ENCODE assay signal across 1 cellular context in genomic region chr3:172096881-172097420, GRCh38.
TF ChIP-seq lines count a peak whose summit lies in the region.

No MANE protein-coding gene starts in this region.

TF ChIP-seq in HepG2, 621 proteins besides CTCF, POLR2A, EP300 and RAD21 (continued from another document and continues in another):
- TF ChIP-seq PRDM10 (CRISPR knock-in tag; IDR thresholded peaks at IDR 0.05; ENCODE audit: low read depth) = peak; percentile 97
- TF ChIP-seq SP5 (CRISPR knock-in tag; IDR thresholded peaks at IDR 0.05; ENCODE audit: borderline replicate concordance, low read depth) = peak; percentile 57; the same call in 1 of the 2 replicates
- peak; percentile 77; the same call in 1 of the 2 replicates for TF ChIP-seq GATA4 (IDR thresholded peaks at IDR 0.05; ENCODE audit: borderline replicate concordance, low read depth)
- TF ChIP-seq NONO (IDR thresholded peaks at IDR 0.05) = no peak
- TF ChIP-seq NONO (CRISPR knock-in tag; conservative IDR thresholded peaks at IDR 0.05) = peak; percentile 64; the same call in 1 of the 2 replicates
- TF ChIP-seq ZHX2 (IDR thresholded peaks at IDR 0.05; ENCODE audit: low read depth) = peak; percentile 29; the same call in 1 of the 2 replicates
- no peak for TF ChIP-seq ZHX2 (CRISPR knock-in tag; IDR thresholded peaks at IDR 0.05; ENCODE audit: borderline replicate concordance)
- peak; percentile 87 for TF ChIP-seq FOXA3 (CRISPR knock-in tag; IDR thresholded peaks at IDR 0.05)
- TF ChIP-seq TBX2 (CRISPR knock-in tag; IDR thresholded peaks at IDR 0.05; ENCODE audit: borderline replicate concordance) = peak; percentile 56
- peak; percentile 75 for TF ChIP-seq ZEB1 (IDR thresholded peaks at IDR 0.05; ENCODE audit: insufficient replicate concordance, low read depth)
- peak; percentile 92 for TF ChIP-seq RARA (CRISPR knock-in tag; IDR thresholded peaks at IDR 0.05)
- TF ChIP-seq SIX1 (CRISPR knock-in tag; IDR thresholded peaks at IDR 0.05; ENCODE audit: borderline replicate concordance) = peak; percentile 58; the same call in 1 of the 2 replicates
- no peak for TF ChIP-seq CCAR2 (optimal IDR thresholded peaks at IDR 0.05; ENCODE audit: low read depth, low read length)
- peak; percentile 91 for TF ChIP-seq BCL6 (CRISPR knock-in tag; IDR thresholded peaks at IDR 0.05)
- TF ChIP-seq IRF9 (CRISPR knock-in tag; IDR thresholded peaks at IDR 0.05; ENCODE audit: borderline replicate concordance) = no peak
- TF ChIP-seq ZNF841 (CRISPR knock-in tag; IDR thresholded peaks at IDR 0.05; ENCODE audit: borderline replicate concordance) = no peak
- peak; percentile 43; the same call in 1 of the 2 replicates for TF ChIP-seq MLX (CRISPR knock-in tag; IDR thresholded peaks at IDR 0.05)
- TF ChIP-seq MBD4 (IDR thresholded peaks at IDR 0.05; ENCODE audit: borderline replicate concordance, low read length) = peak; percentile 84; the same call in 1 of the 2 replicates
- TF ChIP-seq KDM2A (CRISPR knock-in tag; IDR thresholded peaks at IDR 0.05; ENCODE audit: borderline replicate concordance, low read depth) = no peak
- TF ChIP-seq KDM6A (CRISPR knock-in tag; IDR thresholded peaks at IDR 0.05; ENCODE audit: low read depth) = 0 out of 2 replicates have a peak, but pooled peaks have one; percentile 34
- TF ChIP-seq HNF4A (CRISPR knock-in tag; IDR thresholded peaks at IDR 0.05) = peak; percentile 87
- TF ChIP-seq PTBP1 (IDR thresholded peaks at IDR 0.05; ENCODE audit: low read depth, low read length, poor library complexity, severe bottlenecking) = no peak
- peak; percentile 44; the same call in 1 of the 2 replicates for TF ChIP-seq NR2C2 (CRISPR knock-in tag; IDR thresholded peaks at IDR 0.05; ENCODE audit: borderline replicate concordance)
- peak; percentile 45; the same call in 1 of the 2 replicates for TF ChIP-seq HDAC1 (CRISPR knock-in tag; IDR thresholded peaks at IDR 0.05)
- peak; percentile 33; the same call in 1 of the 2 replicates for TF ChIP-seq EHMT2 (IDR thresholded peaks at IDR 0.05; ENCODE audit: borderline replicate concordance, low read depth, low read length)
- TF ChIP-seq CEBPB (IDR thresholded peaks at IDR 0.05; ENCODE audit: borderline replicate concordance, low read depth, low read length) = peak; percentile 64; the same call in 1 of the 2 replicates
- TF ChIP-seq ZNF800 (CRISPR knock-in tag; IDR thresholded peaks at IDR 0.05) = 0 out of 2 replicates have a peak, but pooled peaks have one; percentile 34
- peak; percentile 50; the same call in 1 of the 2 replicates for TF ChIP-seq TEF (CRISPR knock-in tag; IDR thresholded peaks at IDR 0.05)
- 0 out of 2 replicates have a peak, but pooled peaks have one; percentile 31 for TF ChIP-seq TGIF2 (CRISPR knock-in tag; IDR thresholded peaks at IDR 0.05)
- peak; percentile 78 for TF ChIP-seq NFKBIZ (CRISPR knock-in tag; IDR thresholded peaks at IDR 0.05)
- TF ChIP-seq ZNF615 (CRISPR knock-in tag; IDR thresholded peaks at IDR 0.05; ENCODE audit: borderline replicate concordance) = no peak
- TF ChIP-seq ZBTB34 (CRISPR knock-in tag; IDR thresholded peaks at IDR 0.05) = peak; percentile 88; the same call in 1 of the 2 replicates
- peak in 1 of 2 experiments; percentile 72; a peak in 2 of 4 replicates for TF ChIP-seq REST (IDR thresholded peaks at IDR 0.05; ENCODE audit: borderline replicate concordance in 1 of 2, low read depth in 1 of 2, low read length in 2 of 2)
- TF ChIP-seq MED8 (CRISPR knock-in tag; IDR thresholded peaks at IDR 0.05; ENCODE audit: insufficient replicate concordance) = peak; percentile 82
- no peak for TF ChIP-seq MNT (IDR thresholded peaks at IDR 0.05)
- TF ChIP-seq POGZ (CRISPR knock-in tag; IDR thresholded peaks at IDR 0.05) = peak; percentile 79
